ENCODE assay signal across 7 cellular contexts in genomic region chrX:103211012-103211715, GRCh38. TPM values are rescaled to one million over a fixed set of nuclear protein-coding genes. Genes with fewer than 3 reads are reported as not detected.
DNase-seq lines count a peak whose midpoint lies in the region; ATAC-seq and TF ChIP-seq lines count a peak whose summit lies in the region.

No MANE protein-coding gene starts in this region.

- H3K4me1 ChIP-seq in Peyer's patch: no peaks in the 10 kb centered on the region

- TF ChIP-seq CTCF in Peyer's patch (IDR thresholded peaks at IDR 0.05) (peak in 4 of 6 experiments; percentile 34 to 55 (median 40)), astrocyte of the cerebellum (IDR thresholded peaks at IDR 0.05; ENCODE audit: low read depth, low read length, missing control alignments) (peak; percentile 53)

- DNase-seq in ELF-1 (ENCODE audit: low read depth, low spot score) (peak; percentile 69), Peyer's patch (peak in 2 of 3 donors; percentile 35 to 71), astrocyte of the cerebellum (ENCODE audit: low read depth) (peak; percentile 40), islet precursor cell (peak; percentile 62)
- peak in 2 of 3 donors; percentile 6 to 39 for DNase-seq in stimulated activated CD4-positive, alpha-beta T cell treated with anti-CD3 and anti-CD28 coated beads, TNF-alpha, amount 100 ng/mL, for 48 hours (ENCODE audit: low read depth in 3 of 3)

- ATAC-seq in HG02885 (IDR thresholded peaks at IDR 0.05; ENCODE audit: poor library complexity, unreplicated experiment): peak; percentile 60
- ATAC-seq in HG03095 (IDR thresholded peaks at IDR 0.05; ENCODE audit: unreplicated experiment): no peak

- no peaks in the 10 kb centered on the region for H3K27me3 ChIP-seq in Peyer's patch

- in situ Hi-C loops in astrocyte of the cerebellum (cut with HindIII; ENCODE audit: low sequenced_read_pairs): no loop called here

- H3K36me3 ChIP-seq in Peyer's patch: no peaks in the 10 kb centered on the region

- H3K4me3 ChIP-seq in Peyer's patch (no peak overlapping the region), astrocyte of the cerebellum (ENCODE audit: low read depth, low read length) (no peak overlapping the region)

- TF ChIP-seq POLR2A in Peyer's patch (IDR thresholded peaks at IDR 0.05): no peak

- H3K9me3 ChIP-seq in Peyer's patch: no peaks in the 10 kb centered on the region

- H3K27ac ChIP-seq in Peyer's patch: no peak overlapping the region

RNA-seq across cellular contexts. Expression of gene BEX4, which starts 3.7 kb away (rescaled TPM):
- 10 to 100 TPM in 2 of 4 donors, 1 to 10 TPM in 2; 4.4 to 16.5 (median 10.2) TPM for total RNA-seq in Peyer's patch

RNA-seq across cellular contexts. Expression of gene TCEAL8, which starts 43.8 kb away (rescaled TPM):
- 10 to 100 TPM; 14.7 to 74.3 (median 22.9) TPM for total RNA-seq in Peyer's patch
